Comparison of ENCODE assay signal across 1 cellular context in genomic region chr1:158509471-158510161, GRCh38.
TF ChIP-seq lines count a peak whose summit lies in the region.

No MANE protein-coding gene starts in this region.

TF ChIP-seq in K562, 482 proteins besides CTCF, POLR2A, EP300 and RAD21:
- TF ChIP-seq KHSRP (IDR thresholded peaks at IDR 0.05) (no peak), TBP (optimal IDR thresholded peaks at IDR 0.05; ENCODE audit: low read depth, low read length) (no peak), ELF2 (CRISPR knock-in tag; IDR thresholded peaks at IDR 0.05) (no peak), NELFE (IDR thresholded peaks at IDR 0.05; ENCODE audit: insufficient read depth, insufficient read length) (no peak), ZNF3 (CRISPR knock-in tag; IDR thresholded peaks at IDR 0.05) (no peak), SREBF2 (CRISPR knock-in tag; IDR thresholded peaks at IDR 0.05) (no peak), THAP7 (CRISPR knock-in tag; IDR thresholded peaks at IDR 0.05) (no peak), NFIC (IDR thresholded peaks at IDR 0.05) (0 out of 2 replicates have a peak, but pooled peaks have one; percentile 20)
TF ChIP-seq in K562: peak in this region for 1.
